In genomic region chr10:3391657-3392056, GRCh38 we compare ENCODE assay signal across 22 cellular contexts.
"Had no signal": no experiment of that assay in that cellular context is flagged by ENCODE, and none has a peak within 500 bp of the region (broad histone marks: within the 10 kb centered on the region; RNA-seq: fewer than 3 reads in every experiment).

No MANE protein-coding gene starts in this region.

- H3K4me3 ChIP-seq: colonic mucosa, gastroesophageal sphincter, mucosa of descending colon, psoas muscle, spleen, testis, tibial nerve had no signal

- H3K36me3 ChIP-seq: colonic mucosa, gastroesophageal sphincter, neutrophil, spleen, tibial nerve had no signal

- H3K27ac ChIP-seq: colonic mucosa, gastroesophageal sphincter, neutrophil, psoas muscle, spleen, testis, tibial nerve had no signal

- H3K36me3 Mint-ChIP-seq: naive thymus-derived CD8-positive, alpha-beta T cell; stimulated activated naive B cell treated with anti-CD40 and anti-IgM and Interleukin-4, amounts not matched to agents 10 μg/mL and 1 μg/mL and 100 μg/mL, for 72 hours had no signal

- ATAC-seq: gastroesophageal sphincter; naive thymus-derived CD8-positive, alpha-beta T cell; psoas muscle; sciatic nerve; stimulated activated naive B cell treated with anti-CD40 and anti-IgM and Interleukin-4, amounts not matched to agents 10 μg/mL and 1 μg/mL and 100 μg/mL, for 72 hours; stimulated activated naive CD8-positive, alpha-beta T cell treated with anti-CD3 and anti-CD28 coated beads, Interleukin-15, amount 100 ng/mL, for 72 hours had no signal

- H3K27me3 ChIP-seq: colonic mucosa, gastroesophageal sphincter, neutrophil, spleen, testis, tibial nerve had no signal

- H3K27ac Mint-ChIP-seq: endodermal cell; naive thymus-derived CD8-positive, alpha-beta T cell; stimulated activated naive B cell treated with anti-CD40 and anti-IgM and Interleukin-4, amounts not matched to agents 10 μg/mL and 1 μg/mL and 100 μg/mL, for 72 hours; stimulated activated naive CD8-positive, alpha-beta T cell treated with anti-CD3 and anti-CD28 coated beads, Interleukin-15, amount 100 ng/mL, for 72 hours had no signal

- H3K9me3 ChIP-seq: colonic mucosa, mucosa of descending colon, neutrophil, psoas muscle, testis had no signal

- H3K27me3 Mint-ChIP-seq: stimulated activated naive B cell treated with anti-CD40 and anti-IgM and Interleukin-4, amounts not matched to agents 10 μg/mL and 1 μg/mL and 100 μg/mL, for 72 hours had no signal

- H3K4me1 ChIP-seq: colonic mucosa, psoas muscle, spleen, testis, tibial nerve had no signal

- FAIRE-seq: endothelial cell of umbilical vein had no signal

- H3K4me3 Mint-ChIP-seq: endodermal cell; naive thymus-derived CD8-positive, alpha-beta T cell; stimulated activated naive B cell treated with anti-CD40 and anti-IgM and Interleukin-4, amounts not matched to agents 10 μg/mL and 1 μg/mL and 100 μg/mL, for 72 hours; stimulated activated naive CD8-positive, alpha-beta T cell treated with anti-CD3 and anti-CD28 coated beads, Interleukin-15, amount 100 ng/mL, for 72 hours had no signal

- H3K4me1 Mint-ChIP-seq: stimulated activated naive CD8-positive, alpha-beta T cell treated with anti-CD3 and anti-CD28 coated beads, Interleukin-15, amount 100 ng/mL, for 72 hours had no signal

- DNase-seq: colonic mucosa; effector CD4-positive, alpha-beta T cell; endodermal cell; erythroblast; glutamatergic neuron; left colon; mucosa of descending colon; naive thymus-derived CD8-positive, alpha-beta T cell; psoas muscle; retina; spleen; stimulated activated CD4-positive, alpha-beta T cell treated with anti-CD3 and anti-CD28 coated beads, Interleukin-15, amount 100 ng/mL, for 24 hours; stimulated activated CD4-positive, alpha-beta T cell treated with anti-CD3 and anti-CD28 coated beads, Interleukin-1b, Interleukin-23, amount 100 ng/mL, for 48 hours; stimulated activated CD4-positive, alpha-beta T cell treated with anti-CD3 and anti-CD28 coated beads, Interleukin-4, amount 100 ng/mL, for 24 hours; stimulated activated naive B cell treated with anti-CD40 and anti-IgM and Interleukin-4, amounts not matched to agents 10 μg/mL and 1 μg/mL and 100 μg/mL, for 72 hours; stimulated activated naive CD8-positive, alpha-beta T cell treated with anti-CD3 and anti-CD28 coated beads, Interleukin-15, amount 100 ng/mL, for 72 hours; testis had no signal
